In the genomic region with DNA sequence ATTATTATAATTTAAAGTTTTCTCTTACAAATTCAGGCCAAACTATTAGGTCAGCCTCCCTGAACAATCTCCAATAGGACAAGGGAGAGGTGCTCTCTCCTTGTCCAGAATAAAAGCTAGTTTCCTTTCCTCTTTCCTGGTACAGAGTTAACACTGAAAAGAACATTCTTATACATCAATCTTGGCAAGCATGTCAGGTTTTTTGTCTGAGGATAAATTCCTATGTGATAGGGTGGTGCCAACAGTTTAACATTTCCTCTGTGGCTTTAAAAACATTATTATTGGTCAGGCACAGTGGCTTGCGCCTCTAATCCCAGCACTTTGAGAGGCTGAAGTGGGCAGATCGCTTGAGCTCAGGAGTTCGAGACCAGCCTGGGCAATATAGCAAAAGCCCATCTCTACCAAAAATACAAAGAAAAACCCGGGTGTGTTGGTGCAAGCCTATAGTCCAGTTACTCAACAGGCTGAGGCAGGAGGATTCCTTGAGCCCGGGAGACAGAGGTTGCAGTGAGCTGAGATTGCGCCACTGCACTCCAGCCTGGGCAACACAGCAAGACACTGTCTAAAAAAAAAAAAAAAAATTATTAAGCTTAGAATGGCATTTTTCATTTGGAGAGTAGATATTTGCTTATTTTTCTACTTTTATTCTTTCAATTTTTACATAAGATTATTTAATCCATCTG, we compare ENCODE assay signal across 26 cellular contexts. TPM values are rescaled to one million over a fixed set of nuclear protein-coding genes. Genes with fewer than 3 reads are reported as not detected.
DNase-seq lines count a peak whose midpoint lies in the region; ATAC-seq and TF ChIP-seq lines count a peak whose summit lies in the region.
"Had no signal": no experiment of that assay in that cellular context is flagged by ENCODE, and none has a peak within 500 bp of the region (broad histone marks: within the 10 kb centered on the region; RNA-seq: fewer than 3 reads in every experiment).

No MANE protein-coding gene starts in this region.

- H3K9me2 ChIP-seq in GM23248 (ENCODE audit: insufficient read depth) (no peaks in the 10 kb centered on the region), PC-3 (replicated peaks; ENCODE audit: low read length) (no peaks in the 10 kb centered on the region)

- no peak overlapping the region for H3K4me2 ChIP-seq in GM23248 (ENCODE audit: unreplicated experiment)
- no peak overlapping the region for H3K4me2 ChIP-seq in PC-3 (ENCODE audit: low read length)
- H3K4me2 ChIP-seq: BLaER1 had no signal

- H4K20me1 ChIP-seq in GM23248 (ENCODE audit: insufficient read depth) (no peaks in the 10 kb centered on the region), PC-3 (ENCODE audit: low read length) (no peaks in the 10 kb centered on the region)
- H4K20me1 ChIP-seq: BLaER1 had no signal

- 69 to 71% methylated on average over 6 of the region's 6 CpGs for WGBS in GM23248 (ENCODE audit: low coverage in 1 of 2, low lambda C conversion rate in 2 of 2, missing lambda C conversion rate in 2 of 2), 2 experiments

- H3K27ac ChIP-seq in GM23248 = no peak overlapping the region
- H3K27ac ChIP-seq in PC-3 (ENCODE audit: low read length) = no peak overlapping the region
- H3K27ac ChIP-seq: BLaER1, dorsolateral prefrontal cortex, ovary, suprapubic skin, upper lobe of left lung had no signal

- no peaks in the 10 kb centered on the region for H3K36me3 ChIP-seq in GM23248 (ENCODE audit: low read depth)
- no peaks in the 10 kb centered on the region for H3K36me3 ChIP-seq in PC-3 (ENCODE audit: low read depth, low read length)
- H3K36me3 ChIP-seq: BLaER1, ovary, suprapubic skin, upper lobe of left lung had no signal

- CTCF ChIA-PET in PC-3 (lab: Charles Lee) = no interaction called here

- DNase-seq in GM23248 = peak; percentile 40
- no peak for DNase-seq in PC-3
- peak; percentile 38 to 87 for DNase-seq in cardiac fibroblast (ENCODE audit: low read depth in 2 of 2)
- DNase-seq in iris pigment epithelial cell (ENCODE audit: low read depth) = peak; percentile 25
- no peak for DNase-seq in retina
- no peak for DNase-seq in effector CD8-positive, alpha-beta T cell (lab: John Stamatoyannopoulos, UW)
- DNase-seq in islet precursor cell = no peak
- DNase-seq: activated CD4-positive, alpha-beta T cell treated with anti-CD3 and anti-CD28 coated beads for 1 hour; activated CD8-positive, alpha-beta T cell treated with anti-CD3 and anti-CD28 coated beads, Interleukin-2, amount 10 ng/mL, durations not matched to agents 7 days and 5 days; anterior cingulate cortex; central memory CD4-positive, alpha-beta T cell; dorsolateral prefrontal cortex; GOT3; hypothalamus; NCI-H1417 treated with DMSO at 0.1 percent for 48 hours; NCI-H2029 treated with DMSO at 0.1 percent for 48 hours; NCI-H526; nephron progenitor cell; NK-92 treated with Interleukin-12 subunit alpha and Interleukin-12 subunit beta, amount 100 ng/mL, for 24 hours; ovary; stimulated activated CD4-positive, alpha-beta T cell treated with anti-CD3 and anti-CD28 coated beads, Interleukin-1b, Interleukin-23, amount 100 ng/mL, for 48 hours; stimulated activated naive CD4-positive, alpha-beta T cell treated with Interleukin-2 at 50 U/mL for 16 hours; upper lobe of left lung had no signal

- H3K27me3 ChIP-seq in GM23248 (replicated peaks; ENCODE audit: insufficient read depth) (no peaks in the 10 kb centered on the region), PC-3 (ENCODE audit: low read length) (no peaks in the 10 kb centered on the region)
- H3K27me3 ChIP-seq: BLaER1, dorsolateral prefrontal cortex, ovary, suprapubic skin, upper lobe of left lung had no signal

- TF ChIP-seq CTCF in PC-3 (conservative IDR thresholded peaks at IDR 0.05; ENCODE audit: low read depth, low read length) = no peak
- no peak for TF ChIP-seq CTCF in cardiac fibroblast (IDR thresholded peaks at IDR 0.05; ENCODE audit: low read depth, low read length)

- H2AFZ ChIP-seq in GM23248 (peak overlapping the region; percentile 39; the same call in 1 of the 2 replicates), PC-3 (ENCODE audit: low read length) (no peak overlapping the region)

- no peak overlapping the region for H3K4me3 ChIP-seq in GM23248
- no peak overlapping the region for H3K4me3 ChIP-seq in PC-3 (ENCODE audit: low read length)
- no peak overlapping the region for H3K4me3 ChIP-seq in cardiac fibroblast (replicated peaks in 1 of 2; ENCODE audit: low read depth in 2 of 2, low read length in 2 of 2)
- H3K4me3 ChIP-seq: BLaER1, dorsolateral prefrontal cortex, ovary, suprapubic skin, upper lobe of left lung had no signal

- H3K9ac ChIP-seq in GM23248 = no peak overlapping the region
- no peak overlapping the region for H3K9ac ChIP-seq in PC-3 (ENCODE audit: low read length)
- H3K9ac ChIP-seq: BLaER1 had no signal

- in situ Hi-C loops in GM23248 (cut with MboI) = no loop called here

- BruUV-seq in PC-3 (replicated peaks; lab: Mats Ljungman, UMichigan) = no TSS peak

- no peaks in the 10 kb centered on the region for H3K79me2 ChIP-seq in GM23248 (ENCODE audit: insufficient read depth)
- H3K79me2 ChIP-seq in PC-3 (ENCODE audit: low read length) = no peaks in the 10 kb centered on the region

- POLR2A ChIA-PET in PC-3 (lab: Charles Lee; ENCODE audit: unreplicated experiment) = no interaction called here

- ATAC-seq in PC-3 = peak; percentile 35
- ATAC-seq: activated CD8-positive, alpha-beta T cell treated with anti-CD3 and anti-CD28 coated beads, Interleukin-2, amount 10 ng/mL, durations not matched to agents 7 days and 5 days; Right ventricle myocardium inferior had no signal

- intact Hi-C loops in PC-3 (cut with micrococcal nuclease) = no loop called here

- H3K4me1 ChIP-seq in GM23248 (ENCODE audit: insufficient read depth) (peaks cover 11% of the 10 kb centered on the region; the same call in 1 of the 2 replicates), PC-3 (ENCODE audit: insufficient read depth, low read length) (no peaks in the 10 kb centered on the region)
- H3K4me1 ChIP-seq: BLaER1, suprapubic skin had no signal

- H3F3A ChIP-seq in GM23248 (ENCODE audit: insufficient read depth) (peaks cover 13% of the 10 kb centered on the region; the same call in 1 of the 2 replicates), PC-3 (ENCODE audit: low read length, unreplicated experiment) (no peaks in the 10 kb centered on the region)

- no peaks in the 10 kb centered on the region for H3K9me3 ChIP-seq in GM23248 (ENCODE audit: low read depth)
- no peaks in the 10 kb centered on the region for H3K9me3 ChIP-seq in PC-3 (ENCODE audit: low read length)
- H3K9me3 ChIP-seq: BLaER1, ovary, suprapubic skin, upper lobe of left lung had no signal

RNA-seq across cellular contexts. Expression of a gene that starts 13.7 kb away (rescaled TPM):
- 7.1 and 20.3 TPM in 2 replicates for total RNA-seq in GM23248 (2014; rRNA removed; shearing (Covaris generic))
- 3.5 and 3.6 TPM in 2 replicates for polyA plus RNA-seq in GM23248 (2016; fragmentation: Nextera tagmentation; extraction: Ambion mirVana)
- 4.8 and 10.0 TPM in 2 replicates for total RNA-seq in PC-3 (2014; rRNA removed)

Comparison
In these comparisons a context has a peak if more than half of its experiments do, and no peak if none do; other contexts are left out.
1. DNase-seq: peak in GM23248 (single experiment), cardiac fibroblast (2 of 2) and iris pigment epithelial cell (single experiment); none in PC-3 (single experiment), retina (single experiment), effector CD8-positive, alpha-beta T cell (single experiment) and islet precursor cell (single experiment).